Comparison of ENCODE assay signal across 17 cellular contexts in the genomic region with DNA sequence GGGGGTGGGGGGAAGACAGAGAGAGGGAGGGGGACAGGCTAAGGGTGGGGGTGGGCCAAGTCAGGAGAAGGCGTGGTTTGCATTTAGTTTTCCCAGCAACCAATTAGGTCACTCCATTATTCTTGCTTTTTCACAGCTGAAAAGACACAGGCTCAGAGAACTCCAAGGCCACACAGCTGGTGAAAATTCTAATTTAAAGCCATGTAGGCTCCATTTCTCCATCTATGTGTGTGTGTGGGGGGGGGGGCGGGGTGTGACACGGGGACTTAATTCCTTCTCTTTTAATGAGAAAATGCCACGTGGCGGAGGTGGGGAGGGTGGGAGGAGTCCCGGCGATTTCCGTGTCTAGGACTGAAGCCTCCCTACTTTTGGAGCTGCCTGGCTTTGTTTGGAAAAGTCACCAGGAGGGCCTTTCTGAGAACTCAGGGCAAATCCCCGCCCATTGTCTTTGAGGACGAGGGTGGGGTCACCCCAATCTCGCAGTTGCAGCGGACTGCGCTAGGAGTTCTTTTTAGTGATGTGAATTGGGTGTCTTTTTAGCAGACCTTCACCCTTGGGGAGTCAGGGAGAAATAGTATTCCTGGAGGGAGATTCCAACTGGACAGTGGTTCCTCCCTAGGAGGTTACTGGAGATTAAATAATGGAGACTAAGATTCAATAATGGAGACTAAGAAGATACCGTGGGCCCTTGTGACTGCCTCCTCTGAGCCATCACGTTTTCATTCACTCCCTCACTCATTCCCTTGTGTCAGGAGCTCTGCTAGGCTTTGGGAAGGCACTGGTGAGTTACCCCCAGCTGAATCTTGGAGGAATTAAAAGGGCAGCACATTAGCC. TPM values are rescaled to one million over a fixed set of nuclear protein-coding genes. Genes with fewer than 3 reads are reported as not detected.
DNase-seq lines count a peak whose midpoint lies in the region; ATAC-seq and TF ChIP-seq lines count a peak whose summit lies in the region.
"Had no signal": no experiment of that assay in that cellular context is flagged by ENCODE, and none has a peak within 500 bp of the region (broad histone marks: within the 10 kb centered on the region; RNA-seq: fewer than 3 reads in every experiment).

No MANE protein-coding gene starts in this region.

- H3K27ac Mint-ChIP-seq in GM23338, result peak overlapping the region; percentile 47; the same call in 1 of the 2 replicates
- H3K27ac Mint-ChIP-seq in effector memory CD8-positive, alpha-beta T cell, result peak overlapping the region; percentile 55 to 67
- no peak overlapping the region for H3K27ac Mint-ChIP-seq in CD4-positive, alpha-beta T cell
- H3K27ac Mint-ChIP-seq: activated B cell treated with CpG ODN at 0.5 μM for 24 hours; T-helper 1 cell treated with Interleukin-12 subunit alpha and Interleukin-12 subunit beta and Interleukin-4 antibody, amounts not matched to agents 30 μg/mL and 1 μg/mL, for 36 hours had no signal

- ATAC-seq in GM23338 (peak; percentile 84), HG02678 (IDR thresholded peaks at IDR 0.05; ENCODE audit: unreplicated experiment) (no peak)
- no peak for ATAC-seq in effector memory CD8-positive, alpha-beta T cell (replicated peaks)
- ATAC-seq in CD4-positive, alpha-beta T cell (ENCODE audit: poor library complexity), result no peak

- CTCF ChIA-PET in CD4-positive, alpha-beta T cell (lab: Charles Lee), result no interaction called here

- no peaks in the 10 kb centered on the region for H3K27me3 ChIP-seq in GM23338 (ENCODE audit: insufficient read depth)
- no peaks in the 10 kb centered on the region for H3K27me3 ChIP-seq in neuron (ENCODE audit: insufficient read depth, low read length)
- H3K27me3 ChIP-seq in CD4-positive, alpha-beta T cell (ENCODE audit: control insufficient read depth, insufficient read depth, low read length), result no peaks in the 10 kb centered on the region
- H3K27me3 ChIP-seq: sigmoid colon had no signal

- no peaks in the 10 kb centered on the region for H3K36me3 Mint-ChIP-seq in GM23338 (ENCODE audit: low read depth)
- H3K36me3 Mint-ChIP-seq in effector memory CD8-positive, alpha-beta T cell (ENCODE audit: insufficient read depth), result peaks cover 6% of the 10 kb centered on the region
- H3K36me3 Mint-ChIP-seq in CD4-positive, alpha-beta T cell (ENCODE audit: low read depth), result no peaks in the 10 kb centered on the region

- H3K4me1 ChIP-seq in GM23338 (ENCODE audit: insufficient read depth) (peaks cover 24% of the 10 kb centered on the region), neuron (ENCODE audit: insufficient read depth, low read length) (no peaks in the 10 kb centered on the region)

- H3K9me2 ChIP-seq in GM23338 (ENCODE audit: insufficient read depth), result no peaks in the 10 kb centered on the region

- H3K27me3 Mint-ChIP-seq in GM23338 (ENCODE audit: insufficient read depth, low read depth, poor library complexity), result peaks cover 7% of the 10 kb centered on the region
- no peaks in the 10 kb centered on the region for H3K27me3 Mint-ChIP-seq in effector memory CD8-positive, alpha-beta T cell
- no peaks in the 10 kb centered on the region for H3K27me3 Mint-ChIP-seq in CD4-positive, alpha-beta T cell
- H3K27me3 Mint-ChIP-seq: activated B cell treated with CpG ODN at 0.5 μM for 24 hours had no signal

- POLR2A ChIA-PET in CD4-positive, alpha-beta T cell (lab: Charles Lee), result no interaction called here

- H3K27ac ChIP-seq in GM23338 (ENCODE audit: low read depth), result 0 out of 2 replicates have a peak overlapping the region, but pooled peaks have one; percentile 64
- no peak overlapping the region for H3K27ac ChIP-seq in CD4-positive, alpha-beta T cell (ENCODE audit: low read depth, low read length)
- H3K27ac ChIP-seq: sigmoid colon had no signal

- H3K36me3 ChIP-seq in GM23338 (ENCODE audit: insufficient read depth), result no peaks in the 10 kb centered on the region
- H3K36me3 ChIP-seq in neuron (ENCODE audit: insufficient read depth, low read length), result no peaks in the 10 kb centered on the region
- H3K36me3 ChIP-seq: sigmoid colon had no signal

- H3K4me3 Mint-ChIP-seq in GM23338, result peak overlapping the region; percentile 49
- H3K4me3 Mint-ChIP-seq in effector memory CD8-positive, alpha-beta T cell, result no peak overlapping the region
- no peak overlapping the region for H3K4me3 Mint-ChIP-seq in CD4-positive, alpha-beta T cell
- H3K4me3 Mint-ChIP-seq: activated B cell treated with CpG ODN at 0.5 μM for 24 hours; T-helper 1 cell treated with Interleukin-12 subunit alpha and Interleukin-12 subunit beta and Interleukin-4 antibody, amounts not matched to agents 30 μg/mL and 1 μg/mL, for 36 hours had no signal

- no peaks in the 10 kb centered on the region for H3K9me3 ChIP-seq in neuron (ENCODE audit: low read length)
- H3K9me3 ChIP-seq in CD4-positive, alpha-beta T cell (ENCODE audit: control insufficient read depth, low read length), result no peaks in the 10 kb centered on the region
- H3K9me3 ChIP-seq: sigmoid colon had no signal

- DNase-seq in GM23338 (ENCODE audit: low spot score) (peak; percentile 86), NCI-H146 treated with DMSO at 0.1 percent for 48 hours (lab: John Stamatoyannopoulos, UW; ENCODE audit: unreplicated experiment) (peak; percentile 24), HuH-7 (ENCODE audit: low spot score) (no peak), midbrain (lab: John Stamatoyannopoulos, UW) (no peak)
- DNase-seq in effector memory CD8-positive, alpha-beta T cell, result no peak
- no peak for DNase-seq in CD4-positive, alpha-beta T cell
- DNase-seq: activated B cell treated with CpG ODN at 0.5 μM for 24 hours; activated effector memory CD4-positive, alpha-beta T cell treated with anti-CD3 and anti-CD28 coated beads, Interleukin-2, amount 50 U/mL, for 16 hours; anterior cingulate cortex; NCI-H1436; NK-92 treated with Interleukin-12 subunit alpha and Interleukin-12 subunit beta, amount 100 ng/mL, for 24 hours; occipital lobe; sigmoid colon; stimulated activated CD4-positive, alpha-beta T cell treated with anti-CD3 and anti-CD28 coated beads, Interleukin-1b, Interleukin-23, amount 100 ng/mL, for 48 hours had no signal

- TF ChIP-seq CTCF in GM23338 (conservative IDR thresholded peaks at IDR 0.05; ENCODE audit: low read depth in 2 of 2), result no peak
- no peak for TF ChIP-seq CTCF in CD4-positive, alpha-beta T cell (IDR thresholded peaks at IDR 0.05)

- intact Hi-C loops in CD4-positive, alpha-beta T cell (cut with DNase I, micrococcal nuclease), result no loop called here

- H4K20me1 ChIP-seq in GM23338 (replicated peaks; ENCODE audit: insufficient read depth), result no peaks in the 10 kb centered on the region

- peak overlapping the region; percentile 72 for H3K4me2 ChIP-seq in GM23338

- H3K4me3 ChIP-seq in GM23338 (peak overlapping the region; percentile 44), neuron (ENCODE audit: low read length) (no peak overlapping the region)
- H3K4me3 ChIP-seq: sigmoid colon had no signal

- H3K9me3 Mint-ChIP-seq in GM23338, result no peaks in the 10 kb centered on the region
- no peaks in the 10 kb centered on the region for H3K9me3 Mint-ChIP-seq in effector memory CD8-positive, alpha-beta T cell
- H3K9me3 Mint-ChIP-seq in CD4-positive, alpha-beta T cell, result no peaks in the 10 kb centered on the region
- H3K9me3 Mint-ChIP-seq: activated B cell treated with CpG ODN at 0.5 μM for 24 hours; T-helper 1 cell treated with Interleukin-12 subunit alpha and Interleukin-12 subunit beta and Interleukin-4 antibody, amounts not matched to agents 30 μg/mL and 1 μg/mL, for 36 hours had no signal

- H3K4me1 Mint-ChIP-seq in GM23338, result peaks cover 26% of the 10 kb centered on the region
- H3K4me1 Mint-ChIP-seq in effector memory CD8-positive, alpha-beta T cell (ENCODE audit: low read depth in 2 of 2), result peaks cover 0 to 2% of the 10 kb centered on the region in 2 donors
- H3K4me1 Mint-ChIP-seq in CD4-positive, alpha-beta T cell (ENCODE audit: low read depth), result peaks cover 10% of the 10 kb centered on the region

- no peaks in the 10 kb centered on the region for H3K79me2 ChIP-seq in GM23338 (replicated peaks; ENCODE audit: insufficient read depth)

- H3F3A ChIP-seq in GM23338 (replicated peaks; ENCODE audit: low read depth), result no peaks in the 10 kb centered on the region

- H2AFZ ChIP-seq in GM23338 (peak overlapping the region; percentile 84; the same call in 1 of the 2 replicates), neuron (ENCODE audit: low read depth, low read length) (peak overlapping the region; percentile 5)

TF ChIP-seq in GM23338, 12 proteins besides CTCF, POLR2A, EP300 and RAD21 (continues in another document):
- TF ChIP-seq ZNF331 (CRISPR knock-in tag; IDR thresholded peaks at IDR 0.05; ENCODE audit: low read depth) (no peak), STAT1 (IDR thresholded peaks at IDR 0.05; ENCODE audit: unreplicated experiment) (no peak), POLR2AphosphoS5 (IDR thresholded peaks at IDR 0.05; ENCODE audit: low read depth) (no peak), EZH2 (IDR thresholded peaks at IDR 0.05; ENCODE audit: low read depth, unreplicated experiment) (no peak), ZNF114 (CRISPR knock-in tag; IDR thresholded peaks at IDR 0.05) (no peak)
- TF ChIP-seq, protein P1, sequence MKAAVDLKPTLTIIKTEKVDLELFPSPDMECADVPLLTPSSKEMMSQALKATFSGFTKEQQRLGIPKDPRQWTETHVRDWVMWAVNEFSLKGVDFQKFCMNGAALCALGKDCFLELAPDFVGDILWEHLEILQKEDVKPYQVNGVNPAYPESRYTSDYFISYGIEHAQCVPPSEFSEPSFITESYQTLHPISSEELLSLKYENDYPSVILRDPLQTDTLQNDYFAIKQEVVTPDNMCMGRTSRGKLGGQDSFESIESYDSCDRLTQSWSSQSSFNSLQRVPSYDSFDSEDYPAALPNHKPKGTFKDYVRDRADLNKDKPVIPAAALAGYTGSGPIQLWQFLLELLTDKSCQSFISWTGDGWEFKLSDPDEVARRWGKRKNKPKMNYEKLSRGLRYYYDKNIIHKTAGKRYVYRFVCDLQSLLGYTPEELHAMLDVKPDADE (IDR thresholded peaks at IDR 0.05), result no peak

RNA-seq across cellular contexts. Expression of a gene that starts 36.4 kb away (rescaled TPM):
- total RNA-seq in GM23338 (2014; rRNA removed; shearing (Covaris generic)), result 14.0 and 16.0 TPM in 2 replicates
- 3.8 and 4.2 TPM in 2 replicates for polyA plus RNA-seq in GM23338 (2016; fragmentation: Nextera tagmentation; extraction: Ambion mirVana)
- total RNA-seq in CD4-positive, alpha-beta T cell, result 10 to 100 TPM; 26.6 to 28.9 TPM

Comparison
In these comparisons a context has a peak if more than half of its experiments do, and no peak if none do; other contexts are left out.
1. DNase-seq: peak in GM23338 (single experiment) and NCI-H146 treated with DMSO at 0.1 percent for 48 hours (single experiment); none in effector memory CD8-positive, alpha-beta T cell (0 of 3), HuH-7 (single experiment), midbrain (single experiment) and CD4-positive, alpha-beta T cell (0 of 10).